In genomic region chr10:132905661-132906060, GRCh38 we compare ENCODE assay signal across 15 cellular contexts. TPM values are rescaled to one million over a fixed set of nuclear protein-coding genes. Genes with fewer than 3 reads are reported as not detected.
DNase-seq lines count a peak whose midpoint lies in the region; ATAC-seq and TF ChIP-seq lines count a peak whose summit lies in the region.
"Had no signal": no experiment of that assay in that cellular context is flagged by ENCODE, and none has a peak within 500 bp of the region (broad histone marks: within the 10 kb centered on the region; RNA-seq: fewer than 3 reads in every experiment).

No MANE protein-coding gene starts in this region.

- H3K36me3 Mint-ChIP-seq in WTC11 = peaks cover 8% of the 10 kb centered on the region

- H3K4me1 Mint-ChIP-seq in WTC11 = peaks cover 3% of the 10 kb centered on the region; the same call in 1 of the 2 replicates

- intact Hi-C loops in left ventricle myocardium superior (cut with micrococcal nuclease) (no loop called here), left ventricle myocardium inferior (cut with micrococcal nuclease) (no loop called here), posterior vena cava (cut with DNase I) (no loop called here), head of caudate nucleus (cut with DNase I) (no loop called here), testis (cut with DNase I; ENCODE audit: low total_unique reads) (no loop called here)

- H3K27ac ChIP-seq in left ventricle myocardium inferior (replicated peaks) (no peak overlapping the region), testis (no peak overlapping the region)
- H3K27ac ChIP-seq: HL-60 had no signal

- H3K4me3 ChIP-seq in left ventricle myocardium inferior (no peak overlapping the region), testis (no peak overlapping the region)
- H3K4me3 ChIP-seq: GM23338 had no signal

- DNase-seq in left ventricle myocardium superior = peak; percentile 3
- no peak for DNase-seq in left ventricle myocardium inferior
- peak; percentile 1 for DNase-seq in WTC11 (ENCODE audit: low spot score)
- DNase-seq in posterior vena cava (ENCODE audit: low spot score) = peak; percentile 50
- no peak for DNase-seq in head of caudate nucleus
- DNase-seq in testis = no peak
- DNase-seq: ACHN; BE2C; C1 segment of cervical spinal cord; Caco-2; CD4-positive, alpha-beta T cell; HCEC 1CT had no signal

- CTCF ChIA-PET in WTC11 (lab: Charles Lee) = no interaction called here

- H3K9me3 ChIP-seq in left ventricle myocardium inferior (replicated peaks) (peaks cover 23% of the 10 kb centered on the region), testis (no peaks in the 10 kb centered on the region)
- H3K9me3 ChIP-seq: BE2C had no signal

- POLR2A ChIA-PET in WTC11 (lab: Charles Lee) = no interaction called here

- H3K4me1 ChIP-seq in left ventricle myocardium inferior (no peaks in the 10 kb centered on the region), testis (no peaks in the 10 kb centered on the region)
- H3K4me1 ChIP-seq: BE2C, Caco-2 had no signal

- H3K27me3 ChIP-seq in left ventricle myocardium inferior (ENCODE audit: low read depth) (peaks cover 4% of the 10 kb centered on the region), testis (no peaks in the 10 kb centered on the region)

- TF ChIP-seq CTCF in left ventricle myocardium inferior (IDR thresholded peaks at IDR 0.05; ENCODE audit: borderline replicate concordance) (no peak), WTC11 (IDR thresholded peaks at IDR 0.05) (no peak), testis (IDR thresholded peaks at IDR 0.05) (no peak)

- H3K4me3 Mint-ChIP-seq in WTC11 = no peak overlapping the region
- H3K4me3 Mint-ChIP-seq: CD4-positive, alpha-beta T cell; GM23338 had no signal

- TF ChIP-seq POLR2A in testis (IDR thresholded peaks at IDR 0.05) = no peak

- H3K27ac Mint-ChIP-seq in WTC11 = no peak overlapping the region
- H3K27ac Mint-ChIP-seq: CD4-positive, alpha-beta T cell; GM23338 had no signal

- peak; percentile 38 for ATAC-seq in left ventricle myocardium superior
- no peak for ATAC-seq in WTC11
- ATAC-seq in GM21576 (IDR thresholded peaks at IDR 0.05; ENCODE audit: unreplicated experiment) = no peak
- ATAC-seq: GM23338 had no signal

- WGBS in testis, 2 donors = 91 to 94% methylated on average over 1 of the region's 1 CpG

- peaks cover 16% of the 10 kb centered on the region for H3K9me3 Mint-ChIP-seq in WTC11
- H3K9me3 Mint-ChIP-seq: CD4-positive, alpha-beta T cell had no signal

- H3K36me3 ChIP-seq in left ventricle myocardium inferior (no peaks in the 10 kb centered on the region), testis (ENCODE audit: low read depth, missing control alignments) (no peaks in the 10 kb centered on the region)
- H3K36me3 ChIP-seq: BE2C had no signal

- no peaks in the 10 kb centered on the region for H3K27me3 Mint-ChIP-seq in WTC11 (ENCODE audit: low read depth)

TF ChIP-seq in WTC11, 78 proteins besides CTCF, POLR2A, EP300 and RAD21:
- TF ChIP-seq NR3C1 (CRISPR knock-in tag; conservative IDR thresholded peaks at IDR 0.05; ENCODE audit: low read depth) = no peak
- no peak for TF ChIP-seq ZNF425 (CRISPR knock-in tag; conservative IDR thresholded peaks at IDR 0.05)
- TF ChIP-seq AFF4 (CRISPR knock-in tag; IDR thresholded peaks at IDR 0.05; ENCODE audit: borderline replicate concordance) = no peak
- no peak for TF ChIP-seq CREM (CRISPR knock-in tag; IDR thresholded peaks at IDR 0.05)
- TF ChIP-seq, protein P1, sequence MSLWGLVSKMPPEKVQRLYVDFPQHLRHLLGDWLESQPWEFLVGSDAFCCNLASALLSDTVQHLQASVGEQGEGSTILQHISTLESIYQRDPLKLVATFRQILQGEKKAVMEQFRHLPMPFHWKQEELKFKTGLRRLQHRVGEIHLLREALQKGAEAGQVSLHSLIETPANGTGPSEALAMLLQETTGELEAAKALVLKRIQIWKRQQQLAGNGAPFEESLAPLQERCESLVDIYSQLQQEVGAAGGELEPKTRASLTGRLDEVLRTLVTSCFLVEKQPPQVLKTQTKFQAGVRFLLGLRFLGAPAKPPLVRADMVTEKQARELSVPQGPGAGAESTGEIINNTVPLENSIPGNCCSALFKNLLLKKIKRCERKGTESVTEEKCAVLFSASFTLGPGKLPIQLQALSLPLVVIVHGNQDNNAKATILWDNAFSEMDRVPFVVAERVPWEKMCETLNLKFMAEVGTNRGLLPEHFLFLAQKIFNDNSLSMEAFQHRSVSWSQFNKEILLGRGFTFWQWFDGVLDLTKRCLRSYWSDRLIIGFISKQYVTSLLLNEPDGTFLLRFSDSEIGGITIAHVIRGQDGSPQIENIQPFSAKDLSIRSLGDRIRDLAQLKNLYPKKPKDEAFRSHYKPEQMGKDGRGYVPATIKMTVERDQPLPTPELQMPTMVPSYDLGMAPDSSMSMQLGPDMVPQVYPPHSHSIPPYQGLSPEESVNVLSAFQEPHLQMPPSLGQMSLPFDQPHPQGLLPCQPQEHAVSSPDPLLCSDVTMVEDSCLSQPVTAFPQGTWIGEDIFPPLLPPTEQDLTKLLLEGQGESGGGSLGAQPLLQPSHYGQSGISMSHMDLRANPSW (CRISPR knock-in tag; conservative IDR thresholded peaks at IDR 0.05; ENCODE audit: low read depth) = no peak
- TF ChIP-seq AR (CRISPR knock-in tag; IDR thresholded peaks at IDR 0.05) = no peak
- TF ChIP-seq SP1 (CRISPR knock-in tag; conservative IDR thresholded peaks at IDR 0.05) = no peak
- no peak for TF ChIP-seq ZNF263 (CRISPR knock-in tag; IDR thresholded peaks at IDR 0.05; ENCODE audit: low read depth)

RNA-seq across cellular contexts. Expression of gene CFAP46, which starts 36.7 kb away (rescaled TPM):
- 1.5 TPM for total RNA-seq in left ventricle myocardium superior
- 0.99 TPM for total RNA-seq in left ventricle myocardium inferior
- 2.9 to 3.4 TPM (median 3.3 TPM) in 3 replicates for total RNA-seq in WTC11 (2021)
- total RNA-seq in posterior vena cava = under 1 TPM; 0.14 to 0.81 TPM
- total RNA-seq in testis = 10 to 100 TPM; 36.0 to 67.6 TPM
- 59.0 TPM for polyA plus RNA-seq in testis (ENCODE audit: insufficient read depth, low read depth, low replicate concordance)
- total RNA-seq: Caco-2; CD4-positive, alpha-beta T cell had no signal

Comparison
In these comparisons a context has a peak if more than half of its experiments do, and no peak if none do; other contexts are left out.
1. DNase-seq: peak in left ventricle myocardium superior (single experiment), WTC11 (single experiment) and posterior vena cava (single experiment); none in left ventricle myocardium inferior (single experiment), head of caudate nucleus (0 of 42) and testis (single experiment).